ENCODE assay signal across 30 cellular contexts in genomic region chr2:130787841-130788240, GRCh38. TPM values are rescaled to one million over a fixed set of nuclear protein-coding genes. Genes with fewer than 3 reads are reported as not detected.
A peak's percentile ranks its signal among the peaks of the same experiment; 100 is the strongest.
DNase-seq lines count a peak whose midpoint lies in the region; TF ChIP-seq lines count a peak whose summit lies in the region.
"Had no signal": no experiment of that assay in that cellular context is flagged by ENCODE, and none has a peak within 500 bp of the region (broad histone marks: within the 10 kb centered on the region; RNA-seq: fewer than 3 reads in every experiment).

No MANE protein-coding gene starts in this region.

- TF ChIP-seq EP300 in esophagus muscularis mucosa (IDR thresholded peaks at IDR 0.05) = no peak

- TF ChIP-seq POLR2A in esophagus muscularis mucosa (IDR thresholded peaks at IDR 0.05; ENCODE audit: low read depth) = no peak

- H3K9me3 ChIP-seq in esophagus muscularis mucosa = peaks cover 0 to 5% (median 0%) of the 10 kb centered on the region in 4 donors
- H3K9me3 ChIP-seq in effector memory CD4-positive, alpha-beta T cell (ENCODE audit: control insufficient read depth, low read length) = no peaks in the 10 kb centered on the region
- H3K9me3 ChIP-seq: BE2C, BLaER1 had no signal

- no peak overlapping the region for H3K27ac ChIP-seq in esophagus muscularis mucosa (replicated peaks in 1 of 4)
- no peak overlapping the region for H3K27ac ChIP-seq in effector memory CD4-positive, alpha-beta T cell (ENCODE audit: insufficient read depth, low read length, poor library complexity, severe bottlenecking)
- H3K27ac ChIP-seq: BLaER1 had no signal

- no peaks in the 10 kb centered on the region for H3K9me3 Mint-ChIP-seq in osteocyte (ENCODE audit: unreplicated experiment)
- H3K9me3 Mint-ChIP-seq in type B pancreatic cell = no peaks in the 10 kb centered on the region
- H3K9me3 Mint-ChIP-seq: CD8-positive, alpha-beta memory T cell had no signal

- H3K4me1 ChIP-seq in esophagus muscularis mucosa = no peaks in the 10 kb centered on the region
- no peaks in the 10 kb centered on the region for H3K4me1 ChIP-seq in effector memory CD4-positive, alpha-beta T cell (ENCODE audit: control insufficient read depth, insufficient read depth, low read length, poor library complexity, severe bottlenecking)
- H3K4me1 ChIP-seq: BE2C, BLaER1 had no signal

- DNase-seq in NCI-H146 treated with DMSO at 0.1 percent for 48 hours (lab: John Stamatoyannopoulos, UW; ENCODE audit: unreplicated experiment) (peak; percentile 50), esophagus muscularis mucosa (ENCODE audit: extremely low spot score) (peak; percentile 91), osteocyte (ENCODE audit: extremely low spot score, unreplicated experiment) (peak; percentile 83), type B pancreatic cell (ENCODE audit: extremely low spot score, unreplicated experiment) (peak; percentile 64), glomerular visceral epithelial cell (ENCODE audit: extremely low spot score) (no peak), SK-N-DZ (ENCODE audit: low spot score) (no peak), NCI-H774 (lab: John Stamatoyannopoulos, UW) (no peak)
- no peak for DNase-seq in effector memory CD4-positive, alpha-beta T cell
- DNase-seq: 8988T; ACHN; BE2C; C1 segment of cervical spinal cord; CD4-positive, alpha-beta memory T cell; CD4-positive, CD25-positive, alpha-beta regulatory T cell; CD8-positive, alpha-beta memory T cell; COR-L47; DMS 273 treated with DMSO at 0.1 percent for 48 hours; DMS153; DMS53; DMS79; DND-41; EL; GDM1 had no signal

- WGBS in esophagus muscularis mucosa = 91% methylated on average over 17 of the region's 17 CpGs

- H3K4me3 Mint-ChIP-seq in osteocyte (ENCODE audit: unreplicated experiment) (no peak overlapping the region), type B pancreatic cell (no peak overlapping the region)
- H3K4me3 Mint-ChIP-seq: CD14-positive monocyte; CD4-positive, alpha-beta memory T cell; CD4-positive, CD25-positive, alpha-beta regulatory T cell; CD8-positive, alpha-beta memory T cell had no signal

- TF ChIP-seq CTCF in esophagus muscularis mucosa (IDR thresholded peaks at IDR 0.05) = no peak
- TF ChIP-seq CTCF in osteocyte (IDR thresholded peaks at IDR 0.05) = no peak
- TF ChIP-seq CTCF in type B pancreatic cell (conservative IDR thresholded peaks at IDR 0.05) = no peak

- H3K36me3 ChIP-seq in esophagus muscularis mucosa = no peaks in the 10 kb centered on the region
- no peaks in the 10 kb centered on the region for H3K36me3 ChIP-seq in effector memory CD4-positive, alpha-beta T cell (ENCODE audit: control insufficient read depth, insufficient read depth, low read length)
- H3K36me3 ChIP-seq: BE2C, BLaER1 had no signal

- H3K36me3 Mint-ChIP-seq in osteocyte (ENCODE audit: unreplicated experiment) (no peaks in the 10 kb centered on the region), type B pancreatic cell (no peaks in the 10 kb centered on the region)
- H3K36me3 Mint-ChIP-seq: CD14-positive monocyte; CD4-positive, alpha-beta memory T cell; CD4-positive, CD25-positive, alpha-beta regulatory T cell; CD8-positive, alpha-beta memory T cell had no signal

- H3K27me3 Mint-ChIP-seq in osteocyte (ENCODE audit: unreplicated experiment) = peaks cover 6% of the 10 kb centered on the region
- peaks cover 24% of the 10 kb centered on the region for H3K27me3 Mint-ChIP-seq in type B pancreatic cell
- H3K27me3 Mint-ChIP-seq: CD4-positive, CD25-positive, alpha-beta regulatory T cell had no signal

- no peak overlapping the region for H3K4me3 ChIP-seq in esophagus muscularis mucosa
- no peak overlapping the region for H3K4me3 ChIP-seq in effector memory CD4-positive, alpha-beta T cell (ENCODE audit: insufficient read depth, low read depth, low read length, poor library complexity, severe bottlenecking)
- H3K4me3 ChIP-seq: BLaER1, GM12878 had no signal

- intact Hi-C loops in esophagus muscularis mucosa (cut with DNase I) = no loop called here

- no peak overlapping the region for H3K27ac Mint-ChIP-seq in osteocyte (ENCODE audit: unreplicated experiment)
- H3K27ac Mint-ChIP-seq in type B pancreatic cell = no peak overlapping the region
- H3K27ac Mint-ChIP-seq: CD14-positive monocyte; CD8-positive, alpha-beta memory T cell had no signal

- H3K4me1 Mint-ChIP-seq in osteocyte (ENCODE audit: unreplicated experiment) (no peaks in the 10 kb centered on the region), type B pancreatic cell (ENCODE audit: unreplicated experiment) (no peaks in the 10 kb centered on the region)
- H3K4me1 Mint-ChIP-seq: CD14-positive monocyte; CD4-positive, alpha-beta memory T cell; CD4-positive, CD25-positive, alpha-beta regulatory T cell; CD8-positive, alpha-beta memory T cell had no signal

- H3K27me3 ChIP-seq in esophagus muscularis mucosa = peaks cover 0 to 20% (median 0%) of the 10 kb centered on the region in 4 donors
- H3K27me3 ChIP-seq in effector memory CD4-positive, alpha-beta T cell (replicated peaks; ENCODE audit: control insufficient read depth, insufficient read depth, low read length, poor library complexity, severe bottlenecking) = no peaks in the 10 kb centered on the region
- H3K27me3 ChIP-seq: BE2C, BLaER1 had no signal

RNA-seq across cellular contexts. Expression of gene AMER3, which starts 32.5 kb away (rescaled TPM):
- under 1 TPM in 1 of 4 donors, not detected in 3; 0.06 TPM for total RNA-seq in esophagus muscularis mucosa
- total RNA-seq in osteocyte = not detected in 2 replicates
- total RNA-seq in type B pancreatic cell (ENCODE audit: low replicate concordance) = 3.9 and 10.9 TPM in 2 replicates
- 7.0 and 10.3 TPM in 2 replicates for polyA plus RNA-seq in SK-N-DZ (2014; cell fraction: cytosol; rRNA removed)
- 3.8 and 5.1 TPM in 2 replicates for polyA plus RNA-seq in SK-N-DZ (2014; cell fraction: nucleus; rRNA removed)
- total RNA-seq: A673; CD4-positive, alpha-beta memory T cell; CD4-positive, CD25-positive, alpha-beta regulatory T cell; CD8-positive, alpha-beta memory T cell; Daoy; G401; GM12878 had no signal
- polyA plus RNA-seq: AG04450; CD14-positive monocyte; CD4-positive, alpha-beta memory T cell; CD4-positive, CD25-positive, alpha-beta regulatory T cell; CD8-positive, alpha-beta memory T cell; GM12878 had no signal

RNA-seq across cellular contexts. Expression of gene ARHGEF4, which starts 48.9 kb away (rescaled TPM):
- total RNA-seq in esophagus muscularis mucosa = 10 to 100 TPM; 23.7 to 51.5 (median 37.1) TPM
- total RNA-seq in osteocyte = 2.6 and 3.2 TPM in 2 replicates
- 15.7 and 31.4 TPM in 2 replicates for total RNA-seq in type B pancreatic cell (ENCODE audit: low replicate concordance)
- 12.2 and 13.2 TPM in 2 replicates for polyA plus RNA-seq in SK-N-DZ (2014; cell fraction: cytosol; rRNA removed)
- 33.2 and 44.4 TPM in 2 replicates for polyA plus RNA-seq in SK-N-DZ (2014; cell fraction: nucleus; rRNA removed)
- polyA plus RNA-seq: CD14-positive monocyte had no signal

RNA-seq across cellular contexts. Expression of gene GPR148, which starts 59.0 kb away (rescaled TPM):
- total RNA-seq in esophagus muscularis mucosa (not detected), osteocyte (not detected in 2 replicates), type B pancreatic cell (ENCODE audit: low replicate concordance) (0.48 and 2.2 TPM in 2 replicates)
- not detected in 2 replicates for polyA plus RNA-seq in SK-N-DZ (2014; cell fraction: cytosol; rRNA removed)
- not detected in 2 replicates for polyA plus RNA-seq in SK-N-DZ (2014; cell fraction: nucleus; rRNA removed)
- total RNA-seq: A673; CD4-positive, alpha-beta memory T cell; CD4-positive, CD25-positive, alpha-beta regulatory T cell; CD8-positive, alpha-beta memory T cell; Daoy; G401; GM12878 had no signal
- polyA plus RNA-seq: AG04450; CD14-positive monocyte; CD4-positive, alpha-beta memory T cell; CD4-positive, CD25-positive, alpha-beta regulatory T cell; CD8-positive, alpha-beta memory T cell; GM12878 had no signal

Comparison
In these comparisons a context has a peak if more than half of its experiments do, and no peak if none do; other contexts are left out.
1. DNase-seq: peak in NCI-H146 treated with DMSO at 0.1 percent for 48 hours (single experiment), esophagus muscularis mucosa (single experiment), osteocyte (single experiment) and type B pancreatic cell (single experiment); none in glomerular visceral epithelial cell (single experiment), SK-N-DZ (single experiment), effector memory CD4-positive, alpha-beta T cell (0 of 3) and NCI-H774 (single experiment).